Comparison of ENCODE assay signal across 32 cellular contexts in genomic region chrX:19616016-19616415, GRCh38.
"Had no signal": no experiment of that assay in that cellular context is flagged by ENCODE, and none has a peak within 500 bp of the region (broad histone marks: within the 10 kb centered on the region; RNA-seq: fewer than 3 reads in every experiment).

No MANE protein-coding gene starts in this region.

- H3K36me3 ChIP-seq: ascending aorta, esophagus muscularis mucosa, gastrocnemius medialis, heart left ventricle, WERI-Rb-1 had no signal

- H3K9me3 Mint-ChIP-seq: activated B cell treated with CpG ODN at 0.5 μM for 24 hours; activated CD4-positive, alpha-beta memory T cell treated with anti-CD3 and anti-CD28 coated beads for 36 hours; activated naive CD4-positive, alpha-beta T cell treated with anti-CD3 and anti-CD28 coated beads, Interleukin-2, amount 10 ng/mL, durations not matched to agents 7 days and 5 days; activated naive CD4-positive, alpha-beta T cell treated with anti-CD3 and anti-CD28 coated beads, Interleukin-2, amount 50 U/mL, for 72 hours; activated T-cell treated with anti-CD3 and anti-CD28 coated beads, Interleukin-2, amount 50 U/mL, for 72 hours; central memory CD8-positive, alpha-beta T cell; effector memory CD8-positive, alpha-beta T cell; T-cell; T-helper 1 cell treated with Interleukin-12 subunit alpha and Interleukin-12 subunit beta and Interleukin-4 antibody, amounts not matched to agents 30 μg/mL and 1 μg/mL, for 36 hours had no signal

- H3K4me1 Mint-ChIP-seq: activated naive CD4-positive, alpha-beta T cell treated with anti-CD3 and anti-CD28 coated beads, Interleukin-2, amount 10 ng/mL, durations not matched to agents 7 days and 5 days had no signal

- H3K4me3 ChIP-seq: ascending aorta, esophagus muscularis mucosa, gastrocnemius medialis, heart left ventricle had no signal

- H3K4me3 Mint-ChIP-seq: activated B cell treated with CpG ODN at 0.5 μM for 24 hours; activated CD4-positive, alpha-beta memory T cell treated with anti-CD3 and anti-CD28 coated beads for 36 hours; activated CD8-positive, alpha-beta memory T cell treated with anti-CD3 and anti-CD28 coated beads, Interleukin-2, amount 10 ng/mL, durations not matched to agents 7 days and 5 days; activated CD8-positive, alpha-beta T cell treated with anti-CD3 and anti-CD28 coated beads, Interleukin-2, amount 10 ng/mL, durations not matched to agents 7 days and 5 days; activated naive CD4-positive, alpha-beta T cell treated with anti-CD3 and anti-CD28 coated beads, Interleukin-2, amount 10 ng/mL, durations not matched to agents 7 days and 5 days; activated T-cell treated with anti-CD3 and anti-CD28 coated beads, Interleukin-2, amount 50 U/mL, for 72 hours; brain; effector memory CD8-positive, alpha-beta T cell; T-cell; T-helper 1 cell treated with Interleukin-12 subunit alpha and Interleukin-12 subunit beta and Interleukin-4 antibody, amounts not matched to agents 30 μg/mL and 1 μg/mL, for 36 hours had no signal

- H3K27ac ChIP-seq: ascending aorta, esophagus muscularis mucosa, foreskin keratinocyte, gastrocnemius medialis, heart left ventricle, WERI-Rb-1 had no signal

- H3K27ac Mint-ChIP-seq: activated B cell treated with CpG ODN at 0.5 μM for 24 hours; activated CD8-positive, alpha-beta memory T cell treated with anti-CD3 and anti-CD28 coated beads, Interleukin-2, amount 10 ng/mL, durations not matched to agents 7 days and 5 days; activated CD8-positive, alpha-beta T cell treated with anti-CD3 and anti-CD28 coated beads, Interleukin-2, amount 10 ng/mL, durations not matched to agents 7 days and 5 days; activated naive CD4-positive, alpha-beta T cell treated with anti-CD3 and anti-CD28 coated beads, Interleukin-2, amount 50 U/mL, for 72 hours; activated T-cell treated with anti-CD3 and anti-CD28 coated beads, Interleukin-2, amount 50 U/mL, for 72 hours; T-helper 1 cell treated with Interleukin-12 subunit alpha and Interleukin-12 subunit beta and Interleukin-4 antibody, amounts not matched to agents 30 μg/mL and 1 μg/mL, for 36 hours had no signal

- H3K4me1 ChIP-seq: ascending aorta, foreskin keratinocyte, gastrocnemius medialis had no signal

- H3K9me3 ChIP-seq: ascending aorta, gastrocnemius medialis had no signal

- H3K27me3 ChIP-seq: ascending aorta, esophagus muscularis mucosa, foreskin keratinocyte, gastrocnemius medialis, heart left ventricle had no signal

- DNase-seq: activated B cell treated with CpG ODN at 0.5 μM for 24 hours; activated CD4-positive, alpha-beta memory T cell treated with anti-CD3 and anti-CD28 coated beads for 36 hours; activated CD4-positive, alpha-beta T cell treated with anti-CD3 and anti-CD28 coated beads for 48 hours; activated CD4-positive, alpha-beta T cell treated with anti-CD3 and anti-CD28 coated beads, Interleukin-2, amount 50 U/mL, for 1 hour; activated CD8-positive, alpha-beta memory T cell treated with anti-CD3 and anti-CD28 coated beads, Interleukin-2, amount 10 ng/mL, durations not matched to agents 7 days and 5 days; activated CD8-positive, alpha-beta memory T cell treated with anti-CD3 and anti-CD28 coated beads, Interleukin-2, amount 50 U/mL, for 4 hours; activated CD8-positive, alpha-beta T cell treated with anti-CD3 and anti-CD28 coated beads, Interleukin-2, amount 10 ng/mL, durations not matched to agents 7 days and 5 days; activated gamma-delta T cell; activated naive CD4-positive, alpha-beta T cell; activated naive CD4-positive, alpha-beta T cell treated with anti-CD3 and anti-CD28 coated beads, Interleukin-2, amount 10 ng/mL, durations not matched to agents 7 days and 5 days; activated T-cell treated with anti-CD3 and anti-CD28 coated beads, Interleukin-2, amount 50 U/mL, for 1 hour; activated T-cell treated with anti-CD3 and anti-CD28 coated beads, Interleukin-2, amount 50 U/mL, for 72 hours; cortex of kidney; dermis blood vessel endothelial cell; effector CD4-positive, alpha-beta T cell; effector memory CD8-positive, alpha-beta T cell; erythroblast; foreskin keratinocyte; gastrocnemius medialis; glutamatergic neuron; heart left ventricle; SW 1271; T-cell; T1000; WERI-Rb-1 had no signal

- H3K27me3 Mint-ChIP-seq: activated B cell treated with CpG ODN at 0.5 μM for 24 hours; activated CD4-positive, alpha-beta memory T cell treated with anti-CD3 and anti-CD28 coated beads for 36 hours; activated CD8-positive, alpha-beta memory T cell treated with anti-CD3 and anti-CD28 coated beads, Interleukin-2, amount 10 ng/mL, durations not matched to agents 7 days and 5 days; activated naive CD4-positive, alpha-beta T cell treated with anti-CD3 and anti-CD28 coated beads, Interleukin-2, amount 10 ng/mL, durations not matched to agents 7 days and 5 days; central memory CD8-positive, alpha-beta T cell; effector memory CD8-positive, alpha-beta T cell; T-cell had no signal

- ATAC-seq: activated CD4-positive, CD25-positive, alpha-beta regulatory T cell treated with anti-CD3 and anti-CD28 coated beads, Interleukin-2, amount 50 U/mL, for 24 hours; activated CD8-positive, alpha-beta memory T cell treated with anti-CD3 and anti-CD28 coated beads, Interleukin-2, amount 10 ng/mL, durations not matched to agents 7 days and 5 days; activated CD8-positive, alpha-beta T cell treated with anti-CD3 and anti-CD28 coated beads, Interleukin-2, amount 10 ng/mL, durations not matched to agents 7 days and 5 days; activated naive CD4-positive, alpha-beta T cell treated with anti-CD3 and anti-CD28 coated beads, Interleukin-2, amount 50 U/mL, for 72 hours; activated T-cell treated with anti-CD3 and anti-CD28 coated beads, Interleukin-2, amount 50 U/mL, for 72 hours; effector memory CD8-positive, alpha-beta T cell; foreskin keratinocyte; gastrocnemius medialis; heart left ventricle; T-cell had no signal

- H3K36me3 Mint-ChIP-seq: brain had no signal
